ENCODE assay signal across 9 cellular contexts in the genomic region with DNA sequence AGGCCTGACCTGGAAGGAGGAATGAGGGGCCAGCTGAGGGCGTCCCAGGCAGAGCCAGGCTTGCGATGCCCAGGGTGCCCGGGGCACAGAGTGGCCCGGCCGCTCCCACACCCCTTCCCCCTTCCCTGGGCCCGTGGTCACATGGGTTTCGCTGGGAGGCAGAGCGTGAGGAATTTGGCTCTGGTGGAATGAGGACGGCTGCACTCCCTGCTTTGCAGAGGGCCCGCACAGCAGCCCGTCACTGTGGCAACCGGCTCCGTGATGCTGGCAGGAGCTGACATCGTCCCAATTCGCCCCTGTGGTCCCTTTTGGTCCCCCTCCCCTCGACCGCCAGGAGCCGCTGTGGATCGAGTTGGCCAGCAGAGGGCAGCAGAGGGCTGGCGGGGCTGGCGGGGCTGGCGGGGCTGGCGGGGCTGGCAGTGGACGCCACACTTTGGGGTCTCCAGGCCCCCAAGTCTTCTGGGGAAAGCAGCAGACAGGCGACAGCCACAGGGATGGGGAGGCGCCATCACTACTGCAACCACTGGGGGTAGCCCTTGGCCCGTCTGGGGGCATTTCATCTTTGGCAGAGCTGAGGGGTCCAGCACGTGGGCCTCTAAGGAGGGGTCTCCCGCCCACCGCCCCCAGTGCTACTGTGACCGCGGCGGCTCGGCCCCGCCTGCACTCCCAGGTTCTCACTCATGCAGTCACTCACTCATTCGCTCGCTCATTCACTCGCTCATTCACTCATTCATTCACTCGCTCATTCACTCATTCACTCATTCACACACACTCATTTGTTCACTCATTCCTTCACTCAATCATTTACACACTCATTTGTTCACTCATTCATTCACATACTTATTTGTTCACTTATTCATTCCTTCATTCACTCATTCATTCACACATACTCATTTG. TPM values are rescaled to one million over a fixed set of nuclear protein-coding genes. Genes with fewer than 3 reads are reported as not detected.
DNase-seq lines count a peak whose midpoint lies in the region; ATAC-seq and TF ChIP-seq lines count a peak whose summit lies in the region.
"Had no signal": no experiment of that assay in that cellular context is flagged by ENCODE, and none has a peak within 500 bp of the region (broad histone marks: within the 10 kb centered on the region; RNA-seq: fewer than 3 reads in every experiment).

No MANE protein-coding gene starts in this region.

- no peaks in the 10 kb centered on the region for H3K9me3 Mint-ChIP-seq in effector memory CD8-positive, alpha-beta T cell

- no peaks in the 10 kb centered on the region for H4K20me1 ChIP-seq in DOHH2 (ENCODE audit: control insufficient read depth, insufficient read depth, low read depth, low read length)

- H3K4me1 ChIP-seq in DOHH2 (ENCODE audit: control insufficient read depth, low read length) (peaks cover 4% of the 10 kb centered on the region), tibial nerve (peaks cover 0 to 9% (median 2%) of the 10 kb centered on the region in 4 donors)

- TF ChIP-seq POLR2A in tibial nerve (IDR thresholded peaks at IDR 0.05), result no peak

- H3K36me3 Mint-ChIP-seq in effector memory CD8-positive, alpha-beta T cell (ENCODE audit: insufficient read depth), result no peaks in the 10 kb centered on the region

- H3K4me2 ChIP-seq in DOHH2 (ENCODE audit: low read length), result peak overlapping the region; percentile 10; the same call in 1 of the 2 replicates

- H3K27me3 ChIP-seq in DOHH2 (ENCODE audit: control insufficient read depth, low read length), result no peaks in the 10 kb centered on the region
- H3K27me3 ChIP-seq in tibial nerve, result peaks cover 0 to 68% of the 10 kb centered on the region in 2 donors

- H3K4me3 ChIP-seq in DOHH2 (ENCODE audit: low read length), result no peak overlapping the region
- no peak overlapping the region for H3K4me3 ChIP-seq in LNCaP clone FGC (ENCODE audit: low read depth, low read length)
- H3K4me3 ChIP-seq in tibial nerve, result no peak overlapping the region
- H3K4me3 ChIP-seq: SK-N-MC had no signal

- TF ChIP-seq CTCF in DOHH2 (IDR thresholded peaks at IDR 0.05; ENCODE audit: low read depth, low read length, poor library complexity, severe bottlenecking) (peak; percentile 96), LNCaP clone FGC (IDR thresholded peaks at IDR 0.05; ENCODE audit: control insufficient read depth, extremely low read depth, insufficient read depth) (peak; percentile 89), tibial nerve (IDR thresholded peaks at IDR 0.05) (peak; percentile 67 to 89 (median 87))

- H3K4me3 Mint-ChIP-seq in effector memory CD8-positive, alpha-beta T cell, result no peak overlapping the region

- ATAC-seq in effector memory CD8-positive, alpha-beta T cell (replicated peaks), result peak; percentile 64
- ATAC-seq in GM19397 (IDR thresholded peaks at IDR 0.05; ENCODE audit: unreplicated experiment), result no peak

- peaks cover 9% of the 10 kb centered on the region; the same call in 1 of the 2 replicates for H3F3A ChIP-seq in DOHH2 (ENCODE audit: control insufficient read depth, insufficient read depth)

- H3K9me3 ChIP-seq in DOHH2 (ENCODE audit: control insufficient read depth, insufficient read depth, low read length) (peaks cover 8% of the 10 kb centered on the region; the same call in 1 of the 2 replicates), tibial nerve (no peaks in the 10 kb centered on the region)

- peak; percentile 35 for DNase-seq in LNCaP clone FGC (ENCODE audit: low read depth)
- peak; percentile 52 for DNase-seq in activated CD4-positive, CD25-positive, alpha-beta regulatory T cell treated with anti-CD3 and anti-CD28 coated beads, Interleukin-2, amount 50 U/mL, for 72 hours
- peak; percentile 36 to 43 (median 37) for DNase-seq in effector memory CD8-positive, alpha-beta T cell
- peak; percentile 7 for DNase-seq in midbrain (lab: John Stamatoyannopoulos, UW)
- no peak for DNase-seq in tibial nerve (ENCODE audit: low spot score in 2 of 2)
- no peak for DNase-seq in amniotic stem cell (lab: John Stamatoyannopoulos, UW)

- H3K4me1 Mint-ChIP-seq in effector memory CD8-positive, alpha-beta T cell (ENCODE audit: low read depth in 2 of 2), result no peaks in the 10 kb centered on the region

- H3K9me2 ChIP-seq in DOHH2 (replicated peaks; ENCODE audit: control insufficient read depth, low read length), result no peaks in the 10 kb centered on the region

- no peaks in the 10 kb centered on the region for H3K36me3 ChIP-seq in DOHH2 (ENCODE audit: control insufficient read depth, low read length)
- no peaks in the 10 kb centered on the region for H3K36me3 ChIP-seq in tibial nerve

- H3K79me2 ChIP-seq in DOHH2 (ENCODE audit: control insufficient read depth, low read length), result no peaks in the 10 kb centered on the region

- no peak overlapping the region for H3K27ac Mint-ChIP-seq in effector memory CD8-positive, alpha-beta T cell

- WGBS in tibial nerve, 2 donors, result 12% methylated on average over 26 to 27 of the region's 39 CpGs

- no peak overlapping the region for H3K27ac ChIP-seq in DOHH2 (ENCODE audit: low read depth, low read length)
- H3K27ac ChIP-seq in tibial nerve, result no peak overlapping the region
- H3K27ac ChIP-seq: SK-N-MC had no signal

- no peak for TF ChIP-seq EP300 in tibial nerve (IDR thresholded peaks at IDR 0.05)

- H3K27me3 Mint-ChIP-seq in effector memory CD8-positive, alpha-beta T cell, result peaks cover 28 to 36% of the 10 kb centered on the region in 2 donors

RNA-seq across cellular contexts. Expression of a gene that starts 49.7 kb away (rescaled TPM):
- total RNA-seq in tibial nerve, result not detected

Comparison
In these comparisons a context has a peak if more than half of its experiments do, and no peak if none do; other contexts are left out.
1. DNase-seq: peak in LNCaP clone FGC (single experiment), activated CD4-positive, CD25-positive, alpha-beta regulatory T cell treated with anti-CD3 and anti-CD28 coated beads, Interleukin-2, amount 50 U/mL, for 72 hours (single experiment), effector memory CD8-positive, alpha-beta T cell (3 of 3) and midbrain (single experiment); none in tibial nerve (0 of 2) and amniotic stem cell (single experiment).
2. Peak in every context shown above with its lines, with median percentiles within 50 percentile points of each other: CTCF ChIP-seq.